ENCODE assay signal across 10 cellular contexts in the genomic region with DNA sequence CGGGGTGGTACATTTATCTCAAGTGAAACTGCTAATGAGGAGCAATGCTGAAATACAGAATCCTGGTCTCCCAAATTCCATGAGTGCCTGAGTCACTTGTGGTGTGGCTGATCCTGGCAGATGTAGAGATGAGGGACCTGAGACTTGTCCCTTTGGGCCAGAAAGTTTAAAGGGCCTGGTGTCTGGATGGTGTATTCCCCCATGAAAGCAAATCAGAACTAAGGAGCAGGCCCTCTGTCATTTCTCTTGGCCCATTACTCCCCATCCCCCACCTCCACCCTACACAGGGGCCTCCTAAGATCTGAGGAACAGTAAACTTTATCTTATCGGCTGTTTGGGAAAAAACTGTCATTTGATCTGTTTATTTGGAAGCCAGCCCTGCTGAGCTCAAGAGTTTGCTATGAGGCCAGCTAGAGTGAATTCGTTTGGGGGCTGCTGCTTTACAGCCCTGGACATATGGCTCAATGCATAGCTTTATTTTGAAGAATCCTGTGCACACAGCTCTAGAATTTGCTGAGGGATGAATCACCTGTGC.
DNase-seq lines count a peak whose midpoint lies in the region; ATAC-seq and TF ChIP-seq lines count a peak whose summit lies in the region.
"Had no signal": no experiment of that assay in that cellular context is flagged by ENCODE, and none has a peak within 500 bp of the region (broad histone marks: within the 10 kb centered on the region; RNA-seq: fewer than 3 reads in every experiment).

No MANE protein-coding gene starts in this region.

- peak overlapping the region; percentile 76 for H3K27ac Mint-ChIP-seq in endodermal cell

- WGBS in endodermal cell (ENCODE audit: insufficient coverage in 1 of 2, insufficient read length in 1 of 2), 2 experiments = 46 to 71% methylated on average over 2 to 3 of the region's 3 CpGs

- peaks cover 84% of the 10 kb centered on the region for H3K4me1 Mint-ChIP-seq in endodermal cell

- H3K4me3 ChIP-seq in endodermal cell (ENCODE audit: low read length) (peak overlapping the region; percentile 67), parathyroid adenoma (ENCODE audit: low read depth, low read length) (peak overlapping the region; percentile 59)

- H3K9me3 ChIP-seq in endodermal cell (ENCODE audit: control insufficient read depth, low read length) = no peaks in the 10 kb centered on the region
- H3K9me3 ChIP-seq in parathyroid adenoma (ENCODE audit: control insufficient read depth, low read length) = no peaks in the 10 kb centered on the region

- DNase-seq in DMS 273 (lab: John Stamatoyannopoulos, UW; ENCODE audit: unreplicated experiment) (peak; percentile 80), NCI-H2171 (lab: John Stamatoyannopoulos, UW) (peak; percentile 13), endodermal cell (no peak), RKO (ENCODE audit: low spot score) (no peak)
- DNase-seq: activated CD8-positive, alpha-beta memory T cell treated with anti-CD3 and anti-CD28 coated beads for 24 hours; NCI-H526 had no signal

- H3K36me3 ChIP-seq in endodermal cell (ENCODE audit: control insufficient read depth, insufficient read depth, low read length) (peaks cover 36% of the 10 kb centered on the region), parathyroid adenoma (ENCODE audit: control insufficient read depth, insufficient read depth, low read length) (no peaks in the 10 kb centered on the region)

- H3K4me3 Mint-ChIP-seq in endodermal cell = peak overlapping the region; percentile 39

- no peak for TF ChIP-seq CTCF in endodermal cell (conservative IDR thresholded peaks at IDR 0.05)
- TF ChIP-seq CTCF in parathyroid adenoma (IDR thresholded peaks at IDR 0.05) = no peak

- H3K9ac ChIP-seq in endodermal cell (ENCODE audit: extremely low read depth, low read length, poor library complexity, severe bottlenecking) (no peak overlapping the region), parathyroid adenoma (no peak overlapping the region)

- H3K27me3 Mint-ChIP-seq in endodermal cell (ENCODE audit: insufficient read depth) = peaks cover 4% of the 10 kb centered on the region

- H3K9me3 Mint-ChIP-seq in endodermal cell = no peaks in the 10 kb centered on the region

- H3K27ac ChIP-seq in endodermal cell (ENCODE audit: low read depth, low read length) (no peak overlapping the region), parathyroid adenoma (peak overlapping the region; percentile 13)

- no peaks in the 10 kb centered on the region for H3K27me3 ChIP-seq in endodermal cell (ENCODE audit: control insufficient read depth, insufficient read depth, low read length, poor library complexity, severe bottlenecking)
- H3K27me3 ChIP-seq in parathyroid adenoma (ENCODE audit: control insufficient read depth, insufficient read depth, low read length) = no peaks in the 10 kb centered on the region

- H3K4me2 ChIP-seq in parathyroid adenoma (ENCODE audit: low read length) = peak overlapping the region; percentile 70

- H3K4me1 ChIP-seq in endodermal cell (ENCODE audit: control insufficient read depth, insufficient read depth, low read length) (peaks cover 34% of the 10 kb centered on the region), parathyroid adenoma (peaks cover 37% of the 10 kb centered on the region)

- H3K36me3 Mint-ChIP-seq in endodermal cell (ENCODE audit: low read depth) = peaks cover 50% of the 10 kb centered on the region

- H3K79me2 ChIP-seq in parathyroid adenoma = peaks cover 8% of the 10 kb centered on the region

- ATAC-seq in HG02763 (IDR thresholded peaks at IDR 0.05; ENCODE audit: unreplicated experiment) (no peak), GM19455 (IDR thresholded peaks at IDR 0.05; ENCODE audit: unreplicated experiment) (no peak), GM19023 (IDR thresholded peaks at IDR 0.05; ENCODE audit: unreplicated experiment) (no peak)

- H2AFZ ChIP-seq in parathyroid adenoma = peak overlapping the region; percentile 9

Comparison
In these comparisons a context has a peak if more than half of its experiments do, and no peak if none do; other contexts are left out.
1. DNase-seq: peak in DMS 273 (single experiment) and NCI-H2171 (single experiment); none in endodermal cell (single experiment) and RKO (single experiment).